ENCODE assay signal across 25 cellular contexts in genomic region chr3:114741066-114741465, GRCh38.
DNase-seq lines count a peak whose midpoint lies in the region; ATAC-seq and TF ChIP-seq lines count a peak whose summit lies in the region.
"Had no signal": no experiment of that assay in that cellular context is flagged by ENCODE, and none has a peak within 500 bp of the region (broad histone marks: within the 10 kb centered on the region; RNA-seq: fewer than 3 reads in every experiment).

No MANE protein-coding gene starts in this region.

- no peaks in the 10 kb centered on the region for H3K27me3 ChIP-seq in GM23248 (replicated peaks; ENCODE audit: insufficient read depth)
- H3K27me3 ChIP-seq: BE2C, gastrocnemius medialis, neural progenitor cell, testis had no signal

- H3K4me3 ChIP-seq in GM23248: no peak overlapping the region
- no peak overlapping the region for H3K4me3 ChIP-seq in fibroblast of the aortic adventitia (ENCODE audit: low read depth, low read length)
- H3K4me3 ChIP-seq: gastrocnemius medialis, lower lobe of right lung, neural progenitor cell, testis had no signal

- ATAC-seq in HG02759 (IDR thresholded peaks at IDR 0.05; ENCODE audit: unreplicated experiment): no peak
- ATAC-seq in left colon: no peak
- ATAC-seq: activated CD4-positive, CD25-positive, alpha-beta regulatory T cell treated with anti-CD3 and anti-CD28 coated beads, Interleukin-2, amount 50 U/mL, for 24 hours; activated CD8-positive, alpha-beta T cell treated with anti-CD3 and anti-CD28 coated beads, Interleukin-2, amount 10 ng/mL, durations not matched to agents 7 days and 5 days; gastrocnemius medialis; lower lobe of right lung; Right ventricle myocardium inferior had no signal

- H3K9ac ChIP-seq in GM23248: no peak overlapping the region
- H3K9ac ChIP-seq: KMS-11, neural progenitor cell had no signal

- peaks cover 6% of the 10 kb centered on the region; the same call in 1 of the 2 replicates for H3K79me2 ChIP-seq in GM23248 (ENCODE audit: insufficient read depth)

- no peak overlapping the region for H2AFZ ChIP-seq in GM23248
- H2AFZ ChIP-seq: neural progenitor cell had no signal

- no peak for TF ChIP-seq CTCF in fibroblast of the aortic adventitia (IDR thresholded peaks at IDR 0.05; ENCODE audit: insufficient read depth, low read length)

- DNase-seq in GM23248 (peak; percentile 69), RKO (ENCODE audit: low spot score) (peak; percentile 26), fibroblast of the aortic adventitia (ENCODE audit: low read depth) (peak; percentile 37), COR-L47 (lab: John Stamatoyannopoulos, UW) (no peak), ureter (ENCODE audit: low spot score) (no peak), left colon (no peak)
- DNase-seq: activated CD8-positive, alpha-beta T cell treated with anti-CD3 and anti-CD28 coated beads, Interleukin-2, amount 10 ng/mL, durations not matched to agents 7 days and 5 days; activated naive CD4-positive, alpha-beta T cell treated with anti-CD3 and anti-CD28 coated beads for 36 hours; activated T-cell treated with anti-CD3 and anti-CD28 coated beads, Interleukin-2, amount 50 U/mL, for 24 hours; amygdala; BE2C; caudate nucleus; DND-41; gastrocnemius medialis; lower lobe of right lung; NCI-H187; NCI-H526 treated with DMSO at 0.1 percent for 48 hours; stimulated activated CD4-positive, alpha-beta T cell treated with anti-CD3 and anti-CD28 coated beads, Interleukin-1b, Interleukin-23, amount 100 ng/mL, for 48 hours; SW 1271; testis had no signal

- H3K27ac ChIP-seq in GM23248: peak overlapping the region; percentile 6; the same call in 1 of the 2 replicates
- H3K27ac ChIP-seq: gastrocnemius medialis, KMS-11, lower lobe of right lung, neural progenitor cell had no signal

- no peak overlapping the region for H3K4me2 ChIP-seq in GM23248 (ENCODE audit: unreplicated experiment)
- H3K4me2 ChIP-seq: KMS-11, neural progenitor cell had no signal

- peaks cover 13% of the 10 kb centered on the region for H3F3A ChIP-seq in GM23248 (ENCODE audit: insufficient read depth)

- no peaks in the 10 kb centered on the region for H3K36me3 ChIP-seq in GM23248 (ENCODE audit: low read depth)
- H3K36me3 ChIP-seq: BE2C, gastrocnemius medialis, lower lobe of right lung, neural progenitor cell had no signal

- H4K20me1 ChIP-seq in GM23248 (ENCODE audit: insufficient read depth): no peaks in the 10 kb centered on the region

- in situ Hi-C loops in GM23248 (cut with MboI): no loop called here

- 13 to 17% methylated on average over 1 of the region's 1 CpG for WGBS in GM23248 (ENCODE audit: low coverage in 1 of 2, low lambda C conversion rate in 2 of 2, missing lambda C conversion rate in 2 of 2), 2 experiments

- H3K9me2 ChIP-seq in GM23248 (ENCODE audit: insufficient read depth): no peaks in the 10 kb centered on the region

- peaks cover 22% of the 10 kb centered on the region for H3K4me1 ChIP-seq in GM23248 (ENCODE audit: insufficient read depth)
- H3K4me1 ChIP-seq: BE2C, testis had no signal

- H3K9me3 ChIP-seq in GM23248 (ENCODE audit: low read depth): no peaks in the 10 kb centered on the region
- H3K9me3 ChIP-seq: BE2C, gastrocnemius medialis, lower lobe of right lung, testis had no signal

- intact Hi-C loops in left colon (cut with DNase I, micrococcal nuclease): no loop called here

Comparison
In these comparisons a context has a peak if more than half of its experiments do, and no peak if none do; other contexts are left out.
1. DNase-seq: peak in GM23248 (single experiment), RKO (single experiment) and fibroblast of the aortic adventitia (single experiment); none in COR-L47 (single experiment), ureter (single experiment) and left colon (0 of 2).